In the genomic region with DNA sequence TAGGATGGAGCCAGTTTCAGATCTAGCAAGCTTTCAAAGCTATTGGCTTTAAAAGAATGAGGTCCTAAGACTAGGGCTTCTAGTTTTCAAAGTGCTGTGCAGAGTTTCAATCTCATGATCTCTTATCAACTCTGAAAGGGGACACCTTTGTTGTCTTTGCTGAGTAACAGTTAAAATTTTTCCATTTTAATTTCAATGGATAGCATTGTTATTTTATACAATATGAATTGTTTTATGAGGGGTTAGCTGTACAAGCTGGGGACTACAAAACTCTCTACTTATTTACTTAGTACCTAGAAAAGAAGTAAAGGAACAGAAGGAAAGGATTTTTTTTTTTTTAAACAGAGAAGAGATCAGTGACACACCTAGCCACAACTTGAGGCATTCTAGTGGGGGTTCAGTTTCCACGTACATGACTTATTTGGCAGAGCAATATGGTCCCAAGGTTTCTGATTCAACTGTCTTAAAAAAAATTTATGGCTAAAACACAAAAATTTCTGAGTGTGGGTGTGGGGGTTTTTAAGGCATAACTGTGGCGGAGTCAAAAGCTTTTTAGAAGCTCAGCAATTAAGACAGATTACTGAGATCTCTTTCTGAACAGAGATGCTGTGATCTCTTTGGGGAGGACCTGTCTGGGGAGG, we compare ENCODE assay signal across 1 cellular context.
TF ChIP-seq lines count a peak whose summit lies in the region.

No MANE protein-coding gene starts in this region.

TF ChIP-seq in HepG2, 621 proteins besides CTCF, POLR2A, EP300 and RAD21:
- TF ChIP-seq SIX4 (CRISPR knock-in tag; IDR thresholded peaks at IDR 0.05) (0 out of 2 replicates have a peak, but pooled peaks have one; percentile 32), SOX13 (IDR thresholded peaks at IDR 0.05) (no peak), SOX13 (CRISPR knock-in tag; conservative IDR thresholded peaks at IDR 0.05 in 1 of 2, IDR thresholded peaks at IDR 0.05 in 1 of 2) (peak in 1 of 2 experiments; percentile 69; a peak in 2 of 4 replicates)
- TF ChIP-seq, protein P1, sequence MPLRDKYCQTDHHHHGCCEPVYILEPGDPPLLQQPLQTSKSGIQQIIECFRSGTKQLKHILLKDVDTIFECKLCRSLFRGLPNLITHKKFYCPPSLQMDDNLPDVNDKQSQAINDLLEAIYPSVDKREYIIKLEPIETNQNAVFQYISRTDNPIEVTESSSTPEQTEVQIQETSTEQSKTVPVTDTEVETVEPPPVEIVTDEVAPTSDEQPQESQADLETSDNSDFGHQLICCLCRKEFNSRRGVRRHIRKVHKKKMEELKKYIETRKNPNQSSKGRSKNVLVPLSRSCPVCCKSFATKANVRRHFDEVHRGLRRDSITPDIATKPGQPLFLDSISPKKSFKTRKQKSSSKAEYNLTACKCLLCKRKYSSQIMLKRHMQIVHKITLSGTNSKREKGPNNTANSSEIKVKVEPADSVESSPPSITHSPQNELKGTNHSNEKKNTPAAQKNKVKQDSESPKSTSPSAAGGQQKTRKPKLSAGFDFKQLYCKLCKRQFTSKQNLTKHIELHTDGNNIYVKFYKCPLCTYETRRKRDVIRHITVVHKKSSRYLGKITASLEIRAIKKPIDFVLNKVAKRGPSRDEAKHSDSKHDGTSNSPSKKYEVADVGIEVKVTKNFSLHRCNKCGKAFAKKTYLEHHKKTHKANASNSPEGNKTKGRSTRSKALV (CRISPR knock-in tag; IDR thresholded peaks at IDR 0.05), result no peak
